In genomic region chr11:43810929-43811596, GRCh38 we compare ENCODE assay signal across 11 cellular contexts.
DNase-seq lines count a peak whose midpoint lies in the region; ATAC-seq, FAIRE-seq and TF ChIP-seq lines count a peak whose summit lies in the region.
"Had no signal": no experiment of that assay in that cellular context is flagged by ENCODE, and none has a peak within 500 bp of the region (broad histone marks: within the 10 kb centered on the region; RNA-seq: fewer than 3 reads in every experiment).

No MANE protein-coding gene starts in this region.

- DNase-seq in AG10803 (ENCODE audit: low read depth) = no peak
- peak; percentile 34 for DNase-seq in PC-3
- no peak for DNase-seq in H1 (ENCODE audit: low read depth in 1 of 2, low spot score in 2 of 2)
- DNase-seq in SW480 (ENCODE audit: low spot score) = no peak
- DNase-seq in activated naive CD8-positive, alpha-beta T cell treated with anti-CD3 and anti-CD28 coated beads, Interleukin-2, amount 50 U/mL, for 24 hours = no peak
- no peak for DNase-seq in urothelium cell line (ENCODE audit: low spot score)
- DNase-seq: CD8-positive, alpha-beta memory T cell; NCI-H69 had no signal

- no peak overlapping the region for H3K56ac ChIP-seq in H1 (replicated peaks; ENCODE audit: insufficient read length, low read depth, low read length)

- no peak overlapping the region for H2AFZ ChIP-seq in PC-3 (ENCODE audit: low read length)
- no peak overlapping the region for H2AFZ ChIP-seq in H1 (ENCODE audit: low read length)
- H2AFZ ChIP-seq in neural cell (ENCODE audit: low read depth, low read length) = no peak overlapping the region

- TF ChIP-seq EP300 in H1 (IDR thresholded peaks at IDR 0.05; ENCODE audit: borderline replicate concordance in 1 of 2, low read depth in 2 of 2, low read length in 2 of 2) (no peak), neural cell (conservative IDR thresholded peaks at IDR 0.05; ENCODE audit: poor library complexity, severe bottlenecking) (no peak)

- TF ChIP-seq CTCF in AG10803 (conservative IDR thresholded peaks at IDR 0.05; ENCODE audit: low read length) (peak; percentile 36), PC-3 (conservative IDR thresholded peaks at IDR 0.05; ENCODE audit: low read depth, low read length) (peak; percentile 64), H1 (IDR thresholded peaks at IDR 0.05; ENCODE audit: control extremely low read depth in 1 of 3, insufficient read depth in 1 of 3, low read depth in 1 of 3, low read length in 3 of 3) (peak in 1 of 3 experiments; percentile 23; a peak in 1 of 4 replicates), neural cell (IDR thresholded peaks at IDR 0.05; ENCODE audit: poor library complexity, severe bottlenecking) (peak; percentile 68)

- H3K4me1 Mint-ChIP-seq in activated naive CD8-positive, alpha-beta T cell treated with anti-CD3 and anti-CD28 coated beads, Interleukin-2, amount 50 U/mL, for 24 hours = no peaks in the 10 kb centered on the region
- H3K4me1 Mint-ChIP-seq: CD8-positive, alpha-beta memory T cell; stimulated activated effector memory CD8-positive, alpha-beta T cell treated with anti-CD3 and anti-CD28 coated beads, Interleukin-12 subunit alpha, Interleukin-12 subunit beta, amount 100 ng/mL, for 72 hours had no signal

- CTCF ChIA-PET in PC-3 (lab: Charles Lee) (no interaction called here), H1 (lab: Charles Lee; ENCODE audit: partially characterized antibody) (interaction anchor here (2.2 kb wide), 1 partner anchor 9 kb away, joined by 7 read pairs; no protein-coding TSS in a partner anchor)

- H3K4ac ChIP-seq in H1 (replicated peaks; ENCODE audit: insufficient read length, low read depth, low read length) = no peak overlapping the region

- POLR2A ChIA-PET in PC-3 (lab: Charles Lee; ENCODE audit: unreplicated experiment) = no interaction called here
- POLR2A ChIA-PET in H1 (lab: Charles Lee; ENCODE audit: partially characterized antibody) = no interaction called here

- H2BK5ac ChIP-seq in H1 (ENCODE audit: low read depth, low read length) = no peak overlapping the region

- H3K4me3 ChIP-seq in AG10803 (ENCODE audit: low read length) = no peak overlapping the region
- H3K4me3 ChIP-seq in PC-3 (ENCODE audit: low read length) = no peak overlapping the region
- no peak overlapping the region for H3K4me3 ChIP-seq in H1 (ENCODE audit: extremely low read depth in 1 of 4, insufficient read depth in 2 of 4, low read depth in 3 of 4, low read length in 4 of 4)
- H3K4me3 ChIP-seq in neural cell (ENCODE audit: low read length) = no peak overlapping the region

- H3K79me1 ChIP-seq in H1 (ENCODE audit: low read depth, low read length) = no peaks in the 10 kb centered on the region; the same call in 1 of the 2 replicates

- H3K27ac Mint-ChIP-seq in activated naive CD8-positive, alpha-beta T cell treated with anti-CD3 and anti-CD28 coated beads, Interleukin-2, amount 50 U/mL, for 24 hours = no peak overlapping the region
- H3K27ac Mint-ChIP-seq: CD8-positive, alpha-beta memory T cell; stimulated activated effector memory CD8-positive, alpha-beta T cell treated with anti-CD3 and anti-CD28 coated beads, Interleukin-12 subunit alpha, Interleukin-12 subunit beta, amount 100 ng/mL, for 72 hours had no signal

- intact Hi-C loops in PC-3 (cut with micrococcal nuclease) = loop anchor here (1.0 to 5.0 kb wide), 4 partner anchors 75 to 307 kb away; no protein-coding TSS in a partner anchor

- no peak overlapping the region for H3K4me2 ChIP-seq in PC-3 (ENCODE audit: low read length)
- H3K4me2 ChIP-seq in H1 (ENCODE audit: insufficient read depth in 1 of 2, low read depth in 2 of 2, low read length in 2 of 2) = no peak overlapping the region
- no peak overlapping the region for H3K4me2 ChIP-seq in neural cell (ENCODE audit: low read length)

- H3K9me3 Mint-ChIP-seq in activated naive CD8-positive, alpha-beta T cell treated with anti-CD3 and anti-CD28 coated beads, Interleukin-2, amount 50 U/mL, for 24 hours = no peaks in the 10 kb centered on the region
- H3K9me3 Mint-ChIP-seq: stimulated activated effector memory CD8-positive, alpha-beta T cell treated with anti-CD3 and anti-CD28 coated beads, Interleukin-12 subunit alpha, Interleukin-12 subunit beta, amount 100 ng/mL, for 72 hours had no signal

- no peak overlapping the region for H2BK20ac ChIP-seq in H1 (ENCODE audit: low read length)

- H3K4me1 ChIP-seq in PC-3 (ENCODE audit: insufficient read depth, low read length) (no peaks in the 10 kb centered on the region), H1 (replicated peaks in 1 of 4; ENCODE audit: control insufficient read depth in 3 of 4, insufficient read depth in 4 of 4, low read length in 3 of 4) (no peaks in the 10 kb centered on the region)

- H3K9me3 ChIP-seq in PC-3 (ENCODE audit: low read length) (no peaks in the 10 kb centered on the region), H1 (ENCODE audit: insufficient read depth in 2 of 2, low read depth in 1 of 2, low read length in 1 of 2) (peaks cover 0 to under 1% of the 10 kb centered on the region in 2 experiments; a peak in 1 of 4 replicates), neural cell (ENCODE audit: low read length) (no peaks in the 10 kb centered on the region)

- no peak overlapping the region for H4K8ac ChIP-seq in H1 (ENCODE audit: extremely low read depth, insufficient read depth, low read length)

- H4K20me1 ChIP-seq in PC-3 (ENCODE audit: low read length) = no peaks in the 10 kb centered on the region
- H4K20me1 ChIP-seq in H1 (replicated peaks in 1 of 2; ENCODE audit: control insufficient read depth in 1 of 2, insufficient read depth in 2 of 2, low read length in 2 of 2) = peaks cover 0 to 1% of the 10 kb centered on the region in 2 experiments
- no peaks in the 10 kb centered on the region for H4K20me1 ChIP-seq in neural cell (ENCODE audit: insufficient read depth)

- H3K9ac ChIP-seq in PC-3 (ENCODE audit: low read length) (no peak overlapping the region), H1 (replicated peaks in 1 of 4; ENCODE audit: extremely low read depth in 1 of 4, low read depth in 3 of 4, low read length in 3 of 4) (no peak overlapping the region), neural cell (ENCODE audit: low read length) (no peak overlapping the region)

- no peak overlapping the region for H3K4me3 Mint-ChIP-seq in activated naive CD8-positive, alpha-beta T cell treated with anti-CD3 and anti-CD28 coated beads, Interleukin-2, amount 50 U/mL, for 24 hours
- H3K4me3 Mint-ChIP-seq: CD8-positive, alpha-beta memory T cell; stimulated activated effector memory CD8-positive, alpha-beta T cell treated with anti-CD3 and anti-CD28 coated beads, Interleukin-12 subunit alpha, Interleukin-12 subunit beta, amount 100 ng/mL, for 72 hours had no signal

- no peaks in the 10 kb centered on the region for H3K9me2 ChIP-seq in PC-3 (replicated peaks; ENCODE audit: low read length)
- no peaks in the 10 kb centered on the region for H3K9me2 ChIP-seq in neural cell (ENCODE audit: insufficient read depth, low read length)

- H3F3A ChIP-seq in PC-3 (ENCODE audit: low read length, unreplicated experiment) = no peaks in the 10 kb centered on the region
- H3F3A ChIP-seq in neural cell (ENCODE audit: insufficient read depth, low read length, poor library complexity, severe bottlenecking) = no peaks in the 10 kb centered on the region

- no peak overlapping the region for H2AK5ac ChIP-seq in H1 (ENCODE audit: low read depth, low read length)

- BruUV-seq in PC-3 (replicated peaks; lab: Mats Ljungman, UMichigan) = no TSS peak

- no peaks in the 10 kb centered on the region for H3K27me3 ChIP-seq in PC-3 (ENCODE audit: low read length)
- no peaks in the 10 kb centered on the region for H3K27me3 ChIP-seq in H1 (replicated peaks in 1 of 4; ENCODE audit: control insufficient read depth in 3 of 4, extremely low read depth in 1 of 4, insufficient read depth in 3 of 4, low read length in 3 of 4)
- H3K27me3 ChIP-seq in neural cell (ENCODE audit: insufficient read depth, low read depth, low read length) = no peaks in the 10 kb centered on the region

- ATAC-seq in PC-3 (peak; percentile 35; the same call in 1 of the 2 replicates), HG02571 (IDR thresholded peaks at IDR 0.05; ENCODE audit: unreplicated experiment) (no peak)
- no peak for ATAC-seq in activated naive CD8-positive, alpha-beta T cell treated with anti-CD3 and anti-CD28 coated beads, Interleukin-2, amount 50 U/mL, for 24 hours
- ATAC-seq: stimulated activated effector memory CD8-positive, alpha-beta T cell treated with anti-CD3 and anti-CD28 coated beads, Interleukin-12 subunit alpha, Interleukin-12 subunit beta, amount 100 ng/mL, for 72 hours had no signal

- TF ChIP-seq RAD21 in H1 (IDR thresholded peaks at IDR 0.05 in 1 of 2, conservative IDR thresholded peaks at IDR 0.05 in 1 of 2; ENCODE audit: low read depth in 2 of 2, low read length in 2 of 2) (peak; percentile 41 to 49), neural cell (conservative IDR thresholded peaks at IDR 0.05) (peak; percentile 73)

- H3K27ac ChIP-seq in PC-3 (ENCODE audit: low read length) = no peak overlapping the region
- H3K27ac ChIP-seq in H1 (ENCODE audit: low read depth, low read length) = no peak overlapping the region
- H3K27ac ChIP-seq in neural cell (ENCODE audit: low read length) = no peak overlapping the region

- no peak overlapping the region for H4K5ac ChIP-seq in H1 (ENCODE audit: insufficient read length, low read depth, low read length)

- H4K91ac ChIP-seq in H1 (replicated peaks; ENCODE audit: insufficient read length, low read length) = no peak overlapping the region

- no peak for TF ChIP-seq POLR2A in H1 (IDR thresholded peaks at IDR 0.05; ENCODE audit: control extremely low read depth in 1 of 2, low read depth in 2 of 2, low read length in 2 of 2)

- H3K14ac ChIP-seq in H1 (ENCODE audit: insufficient read length) = no peak overlapping the region

- no peak overlapping the region for H2BK12ac ChIP-seq in H1 (ENCODE audit: low read depth, low read length)

- H2BK15ac ChIP-seq in H1 (ENCODE audit: low read length) = no peak overlapping the region

- WGBS in H1 (ENCODE audit: extremely low coverage in 1 of 2, insufficient coverage in 1 of 2, insufficient read length in 1 of 2, insufficient replicate concordance in 2 of 2, low coverage in 1 of 2, low lambda C conversion rate in 2 of 2, missing lambda C conversion rate in 1 of 2), 2 experiments = 74% methylated on average over 7 of the region's 7 CpGs; no CpG with 5 or more reads in 1 of the 2 experiments

- H3K27me3 Mint-ChIP-seq in activated naive CD8-positive, alpha-beta T cell treated with anti-CD3 and anti-CD28 coated beads, Interleukin-2, amount 50 U/mL, for 24 hours = no peaks in the 10 kb centered on the region
- H3K27me3 Mint-ChIP-seq: CD8-positive, alpha-beta memory T cell had no signal

- no peak overlapping the region for H3K18ac ChIP-seq in H1 (ENCODE audit: extremely low read depth, low read length)

- H2BK120ac ChIP-seq in H1 (replicated peaks; ENCODE audit: low read depth, low read length) = no peak overlapping the region

- peaks cover 3% of the 10 kb centered on the region; the same call in 1 of the 2 replicates for H3K36me3 ChIP-seq in PC-3 (ENCODE audit: low read depth, low read length)
- peaks cover 0 to 10% (median 3%) of the 10 kb centered on the region in 4 experiments; a peak in 5 of 8 replicates for H3K36me3 ChIP-seq in H1 (ENCODE audit: control insufficient read depth in 2 of 4, insufficient read depth in 4 of 4, low read length in 3 of 4)
- no peaks in the 10 kb centered on the region for H3K36me3 ChIP-seq in neural cell (ENCODE audit: insufficient read depth, low read length)

- FAIRE-seq in H1 (lab: Jason Lieb, UNC) = no peak
- FAIRE-seq in urothelium cell line (lab: Jason Lieb, UNC) = no peak

- no peaks in the 10 kb centered on the region for H3K23me2 ChIP-seq in H1 (ENCODE audit: low read depth, low read length)

- no peaks in the 10 kb centered on the region for H3K79me2 ChIP-seq in PC-3 (ENCODE audit: low read length)
- H3K79me2 ChIP-seq in H1 (ENCODE audit: control insufficient read depth in 1 of 2, insufficient read depth in 2 of 2, low read length in 2 of 2) = no peaks in the 10 kb centered on the region
- no peaks in the 10 kb centered on the region for H3K79me2 ChIP-seq in neural cell (replicated peaks; ENCODE audit: insufficient read depth, low read length)

- peaks cover 15% of the 10 kb centered on the region for H3K36me3 Mint-ChIP-seq in activated naive CD8-positive, alpha-beta T cell treated with anti-CD3 and anti-CD28 coated beads, Interleukin-2, amount 50 U/mL, for 24 hours (ENCODE audit: low read depth)

- H3K23ac ChIP-seq in H1 (ENCODE audit: insufficient read length) = no peak overlapping the region
